ENCODE assay signal across 22 cellular contexts in the genomic region with DNA sequence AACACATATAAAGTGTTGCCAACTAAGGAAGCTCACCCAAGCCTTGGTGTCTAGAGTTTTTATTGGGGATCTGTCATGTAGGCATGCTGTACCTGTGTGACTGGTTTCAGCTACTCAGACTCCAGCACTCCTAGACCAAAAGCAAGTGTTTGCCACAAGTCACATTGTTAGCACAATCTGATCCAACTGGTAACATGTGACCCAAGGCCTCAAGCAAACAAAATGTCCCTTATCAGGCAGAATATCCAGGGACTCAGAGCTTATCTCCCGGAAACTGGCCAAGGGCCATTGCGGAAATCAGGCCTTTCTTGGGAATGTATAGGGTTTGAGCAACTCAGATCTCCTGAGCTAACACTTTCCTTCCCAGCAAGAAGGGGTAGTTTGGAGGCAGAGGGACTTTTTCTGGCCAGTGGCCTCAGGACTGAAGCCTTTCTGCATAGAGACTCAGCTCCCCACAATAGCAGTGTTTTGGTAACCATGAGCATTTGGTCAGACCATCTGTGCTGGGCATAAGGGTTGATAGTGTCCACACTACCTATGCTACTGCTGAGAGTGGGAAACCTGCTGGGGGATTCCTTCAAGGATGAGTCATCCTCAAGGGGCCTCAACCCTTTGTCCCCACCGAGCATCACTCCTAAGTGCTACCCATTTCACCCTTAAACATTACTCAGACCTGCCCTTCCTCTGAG. TPM values are rescaled to one million over a fixed set of nuclear protein-coding genes. Genes with fewer than 3 reads are reported as not detected.
A peak's percentile ranks its signal among the peaks of the same experiment; 100 is the strongest.
DNase-seq lines count a peak whose midpoint lies in the region; ATAC-seq, FAIRE-seq and TF ChIP-seq lines count a peak whose summit lies in the region.
"Had no signal": no experiment of that assay in that cellular context is flagged by ENCODE, and none has a peak within 500 bp of the region (broad histone marks: within the 10 kb centered on the region; RNA-seq: fewer than 3 reads in every experiment).

No MANE protein-coding gene starts in this region.

- no peaks in the 10 kb centered on the region for H3K36me3 ChIP-seq in Peyer's patch
- H3K36me3 ChIP-seq in keratinocyte (ENCODE audit: control insufficient read depth in 2 of 2, extremely low read depth in 1 of 2, insufficient read depth in 2 of 2, low read length in 2 of 2): no peaks in the 10 kb centered on the region
- H3K36me3 ChIP-seq in stomach: no peaks in the 10 kb centered on the region
- H3K36me3 ChIP-seq in neuronal stem cell (replicated peaks in 1 of 2; ENCODE audit: control insufficient read depth in 2 of 2, insufficient read depth in 2 of 2, low read length in 2 of 2): no peaks in the 10 kb centered on the region
- H3K36me3 ChIP-seq: SJSA1 had no signal

- dilution Hi-C loops in keratinocyte (cut with MboI; ENCODE audit: extremely low pct_ligation_motif_present, low sequenced_read_pairs): loop anchor here (25.0 kb wide), 1 partner anchor 176 kb away; a partner anchor contains a TSS

- H3K9me3 ChIP-seq in Peyer's patch (no peaks in the 10 kb centered on the region), keratinocyte (ENCODE audit: control insufficient read depth, low read depth, low read length) (no peaks in the 10 kb centered on the region), stomach (no peaks in the 10 kb centered on the region), neuronal stem cell (replicated peaks in 1 of 2; ENCODE audit: control insufficient read depth in 2 of 2, insufficient read depth in 1 of 2, low read depth in 1 of 2, low read length in 2 of 2) (no peaks in the 10 kb centered on the region)
- H3K9me3 ChIP-seq: SJSA1 had no signal

- no peak overlapping the region for H3K4ac ChIP-seq in neuronal stem cell (ENCODE audit: low read length)

- no peak overlapping the region for H3K4me3 Mint-ChIP-seq in activated naive CD4-positive, alpha-beta T cell treated with anti-CD3 and anti-CD28 coated beads, Interleukin-2, amount 50 U/mL, for 24 hours
- H3K4me3 Mint-ChIP-seq: activated CD4-positive, alpha-beta T cell treated with anti-CD3 and anti-CD28 coated beads for 36 hours; activated naive CD8-positive, alpha-beta T cell; brain; nephron had no signal

- H3K27ac ChIP-seq in Peyer's patch (peak overlapping the region in 2 of 4 donors; percentile 10 to 16), keratinocyte (ENCODE audit: control insufficient read depth, insufficient read depth, low read length) (no peak overlapping the region), stomach (peak overlapping the region in 4 of 5 donors; percentile 41 to 66 (median 62)), neuronal stem cell (replicated peaks; ENCODE audit: low read length) (no peak overlapping the region)
- H3K27ac ChIP-seq: SJSA1 had no signal

- H3K27me3 ChIP-seq in Peyer's patch: no peaks in the 10 kb centered on the region
- H3K27me3 ChIP-seq in keratinocyte (ENCODE audit: control insufficient read depth, extremely low read depth, insufficient read depth, low read length): no peaks in the 10 kb centered on the region
- no peaks in the 10 kb centered on the region for H3K27me3 ChIP-seq in stomach
- H3K27me3 ChIP-seq in neuronal stem cell (ENCODE audit: control insufficient read depth in 3 of 3, insufficient read depth in 3 of 3, low read depth in 1 of 3, low read length in 3 of 3): peaks cover 0 to 3% (median 0%) of the 10 kb centered on the region in 3 experiments
- H3K27me3 ChIP-seq: SJSA1 had no signal

- no peak overlapping the region for H3K23ac ChIP-seq in neuronal stem cell (ENCODE audit: low read depth, low read length, poor library complexity)

- H3K9ac ChIP-seq in keratinocyte (ENCODE audit: control insufficient read depth, extremely low read depth, insufficient read depth, low read length) (no peak overlapping the region), neuronal stem cell (ENCODE audit: low read depth, low read length, poor library complexity) (no peak overlapping the region)

- H3K9me1 ChIP-seq in keratinocyte (ENCODE audit: control insufficient read depth, extremely low read depth, insufficient read depth, low read length): no peaks in the 10 kb centered on the region

- H3K4me3 ChIP-seq in Peyer's patch: no peak overlapping the region
- no peak overlapping the region for H3K4me3 ChIP-seq in keratinocyte (ENCODE audit: control insufficient read depth in 2 of 3, extremely low read depth in 1 of 3, insufficient read depth in 2 of 3, low read depth in 1 of 3, low read length in 3 of 3)
- no peak overlapping the region for H3K4me3 ChIP-seq in stomach
- no peak overlapping the region for H3K4me3 ChIP-seq in neuronal stem cell (ENCODE audit: low read length in 2 of 2)
- H3K4me3 ChIP-seq: SJSA1 had no signal

- no peaks in the 10 kb centered on the region for H3K36me3 Mint-ChIP-seq in activated naive CD4-positive, alpha-beta T cell treated with anti-CD3 and anti-CD28 coated beads, Interleukin-2, amount 50 U/mL, for 24 hours
- no peaks in the 10 kb centered on the region for H3K36me3 Mint-ChIP-seq in activated naive CD4-positive, alpha-beta T cell treated with anti-CD3 and anti-CD28 coated beads, Interleukin-2, amount 50 U/mL, for 72 hours
- H3K36me3 Mint-ChIP-seq: activated naive CD8-positive, alpha-beta T cell; brain had no signal

- H3K79me2 ChIP-seq in keratinocyte (ENCODE audit: control insufficient read depth, insufficient read depth, low read length): no peaks in the 10 kb centered on the region

- H3K4me1 Mint-ChIP-seq in activated naive CD4-positive, alpha-beta T cell treated with anti-CD3 and anti-CD28 coated beads, Interleukin-2, amount 50 U/mL, for 24 hours: no peaks in the 10 kb centered on the region
- H3K4me1 Mint-ChIP-seq: activated CD4-positive, alpha-beta T cell treated with anti-CD3 and anti-CD28 coated beads for 36 hours; brain; nephron had no signal

- no peak overlapping the region for H2BK15ac ChIP-seq in neuronal stem cell (ENCODE audit: low read length)

- ATAC-seq in activated naive CD4-positive, alpha-beta T cell treated with anti-CD3 and anti-CD28 coated beads, Interleukin-2, amount 50 U/mL, for 72 hours: no peak
- ATAC-seq in HG02678 (IDR thresholded peaks at IDR 0.05; ENCODE audit: unreplicated experiment): no peak

- H2BK5ac ChIP-seq in neuronal stem cell (ENCODE audit: low read length): no peak overlapping the region

- no peak overlapping the region for H2BK120ac ChIP-seq in neuronal stem cell (ENCODE audit: low read depth, low read length)

- H3K4me2 ChIP-seq in keratinocyte (ENCODE audit: control insufficient read depth, extremely low read depth, insufficient read depth, low read depth, low read length) (no peak overlapping the region), neuronal stem cell (ENCODE audit: insufficient read depth, low read length, poor library complexity, severe bottlenecking) (no peak overlapping the region)

- peak overlapping the region; percentile 3 for H3K27ac Mint-ChIP-seq in activated naive CD4-positive, alpha-beta T cell treated with anti-CD3 and anti-CD28 coated beads, Interleukin-2, amount 50 U/mL, for 24 hours
- no peak overlapping the region for H3K27ac Mint-ChIP-seq in activated naive CD4-positive, alpha-beta T cell treated with anti-CD3 and anti-CD28 coated beads, Interleukin-2, amount 50 U/mL, for 72 hours
- H3K27ac Mint-ChIP-seq: activated CD4-positive, alpha-beta T cell treated with anti-CD3 and anti-CD28 coated beads for 36 hours; activated naive CD8-positive, alpha-beta T cell; brain; nephron had no signal

- H4K20me1 ChIP-seq in keratinocyte (ENCODE audit: control insufficient read depth, extremely low read depth, insufficient read depth, low read length): no peaks in the 10 kb centered on the region

- no peak overlapping the region for H3K14ac ChIP-seq in neuronal stem cell (ENCODE audit: low read length)

- H3K9me3 Mint-ChIP-seq in activated naive CD4-positive, alpha-beta T cell treated with anti-CD3 and anti-CD28 coated beads, Interleukin-2, amount 50 U/mL, for 24 hours: no peaks in the 10 kb centered on the region
- no peaks in the 10 kb centered on the region for H3K9me3 Mint-ChIP-seq in activated naive CD4-positive, alpha-beta T cell treated with anti-CD3 and anti-CD28 coated beads, Interleukin-2, amount 50 U/mL, for 72 hours
- H3K9me3 Mint-ChIP-seq: nephron had no signal

- no peak overlapping the region for H3K18ac ChIP-seq in neuronal stem cell (ENCODE audit: low read length)

- TF ChIP-seq EP300 in stomach (IDR thresholded peaks at IDR 0.05): no peak

- no peak for DNase-seq in activated naive CD4-positive, alpha-beta T cell treated with anti-CD3 and anti-CD28 coated beads, Interleukin-2, amount 50 U/mL, for 72 hours (ENCODE audit: low spot score in 2 of 2)
- DNase-seq in Peyer's patch: peak in 2 of 3 donors; percentile 60 to 65
- no peak for DNase-seq in keratinocyte (ENCODE audit: low read depth, low spot score)
- peak; percentile 91 for DNase-seq in stomach
- DNase-seq in mesenteric fat pad (ENCODE audit: low spot score): no peak
- DNase-seq in neuronal stem cell (ENCODE audit: low spot score): no peak
- DNase-seq: activated CD4-positive, alpha-beta T cell treated with anti-CD3 and anti-CD28 coated beads for 36 hours; activated CD8-positive, alpha-beta memory T cell treated with anti-CD3 and anti-CD28 coated beads, Interleukin-2, amount 50 U/mL, for 48 hours; Kasumi-1; left ventricle myocardium superior; NCI-H1436; NCI-H446 had no signal

- H2AFZ ChIP-seq in keratinocyte (ENCODE audit: control insufficient read depth, low read length): no peak overlapping the region
- H2AFZ ChIP-seq in neuronal stem cell (ENCODE audit: low read length): no peak overlapping the region

- peak; percentile 66 for FAIRE-seq in keratinocyte (lab: Jason Lieb, UNC)
- FAIRE-seq: GM12891 had no signal

- TF ChIP-seq POLR2A in Peyer's patch (IDR thresholded peaks at IDR 0.05) (no peak), stomach (IDR thresholded peaks at IDR 0.05) (no peak)

- H3K27me3 Mint-ChIP-seq in activated naive CD4-positive, alpha-beta T cell treated with anti-CD3 and anti-CD28 coated beads, Interleukin-2, amount 50 U/mL, for 24 hours: peaks cover 10% of the 10 kb centered on the region

- H2AK5ac ChIP-seq in neuronal stem cell (ENCODE audit: low read depth, low read length): no peak overlapping the region

- WGBS in stomach, 5 donors: 31 to 50% (median 40%) methylated on average over 3 of the region's 3 CpGs
- WGBS in neuronal stem cell (ENCODE audit: extremely low coverage in 2 of 2, insufficient read length in 2 of 2, insufficient replicate concordance in 1 of 2), 2 donors: no CpG with 5 or more reads among the region's 3 CpGs

- H3K4me1 ChIP-seq in Peyer's patch (peaks cover 0 to 5% (median 0%) of the 10 kb centered on the region in 4 donors), keratinocyte (ENCODE audit: control insufficient read depth, extremely low read depth, insufficient read depth, low read length) (peaks cover 26% of the 10 kb centered on the region), stomach (peaks cover 18 to 54% (median 34%) of the 10 kb centered on the region in 4 donors), neuronal stem cell (ENCODE audit: control insufficient read depth in 2 of 2, insufficient read depth in 1 of 2, low read depth in 1 of 2, low read length in 2 of 2) (no peaks in the 10 kb centered on the region)

- no peak overlapping the region for H2BK12ac ChIP-seq in neuronal stem cell (ENCODE audit: low read length)

- TF ChIP-seq CTCF in Peyer's patch (IDR thresholded peaks at IDR 0.05) (no peak), keratinocyte (optimal IDR thresholded peaks at IDR 0.05 in 1 of 3, IDR thresholded peaks at IDR 0.05 in 1 of 3, conservative IDR thresholded peaks at IDR 0.05 in 1 of 3; ENCODE audit: extremely low read depth in 1 of 3, insufficient read depth in 2 of 3, low read length in 3 of 3) (no peak), stomach (IDR thresholded peaks at IDR 0.05) (no peak)

- no peaks in the 10 kb centered on the region for H3K79me1 ChIP-seq in neuronal stem cell (ENCODE audit: low read depth, low read length)

- H4K8ac ChIP-seq in neuronal stem cell (ENCODE audit: low read depth, low read length): no peak overlapping the region

- intact Hi-C loops in stomach (cut with DNase I; ENCODE audit: low total_unique reads): no loop called here

- H4K91ac ChIP-seq in neuronal stem cell (ENCODE audit: low read depth, low read length, poor library complexity): no peak overlapping the region

RNA-seq across cellular contexts. Expression of a gene that starts 29.6 kb away (rescaled TPM):
- total RNA-seq in activated naive CD4-positive, alpha-beta T cell treated with anti-CD3 and anti-CD28 coated beads, Interleukin-2, amount 50 U/mL, for 72 hours: not detected
- total RNA-seq in Peyer's patch (not detected), stomach (not detected), mesenteric fat pad (not detected)
- polyA plus RNA-seq in keratinocyte (0.19 to 0.27 TPM (median 0.21 TPM) in 3 replicates), stomach (1 to 10 TPM in 1 of 3 donors, under 1 TPM in 1, not detected in 1; 0.31 to 1.5 TPM)
- 0.25 TPM for polyA plus RNA-seq in keratinocyte (2011; ENCODE audit: low read depth)
- polyA plus RNA-seq in keratinocyte (2011; cell fraction: cytosol; rRNA removed): 0.13 TPM in 2 replicates
- 0.59 and 0.63 TPM in 2 replicates for polyA plus RNA-seq in keratinocyte (2011; cell fraction: nucleus; rRNA removed)
- 0.39 and 0.79 TPM in 2 replicates for polyA plus RNA-seq in keratinocyte (2012; ENCODE audit: low replicate concordance)
- 0.16 TPM in 1 of 3 replicates, not detected in the others for polyA minus RNA-seq in keratinocyte
- polyA minus RNA-seq in keratinocyte (2011; cell fraction: cytosol; rRNA and poly(A)+ RNA removed): not detected
- 0.11 and 0.16 TPM in 2 replicates for polyA minus RNA-seq in keratinocyte (2011; cell fraction: nucleus; rRNA and poly(A)+ RNA removed)
- polyA plus RNA-seq in neuronal stem cell (2013, experiment 1 of 2): 1.5 TPM
- 1.6 TPM for polyA plus RNA-seq in neuronal stem cell (2013, experiment 2 of 2)
- total RNA-seq: activated CD4-positive, alpha-beta T cell treated with anti-CD3 and anti-CD28 coated beads for 36 hours; H4; left ventricle myocardium superior; subcutaneous adipose tissue had no signal

RNA-seq across cellular contexts. Expression of a gene that starts 42.8 kb away (rescaled TPM):
- not detected for total RNA-seq in activated naive CD4-positive, alpha-beta T cell treated with anti-CD3 and anti-CD28 coated beads, Interleukin-2, amount 50 U/mL, for 72 hours
- total RNA-seq in Peyer's patch: 1 to 10 TPM in 1 of 4 donors, under 1 TPM in 3; 0.53 to 1.5 (median 0.68) TPM
- 0.02 to 0.06 TPM (median 0.04 TPM) in 3 replicates for polyA plus RNA-seq in keratinocyte
- polyA plus RNA-seq in keratinocyte (2011; ENCODE audit: low read depth): not detected
- 0.03 and 0.04 TPM in 2 replicates for polyA plus RNA-seq in keratinocyte (2011; cell fraction: cytosol; rRNA removed)
- polyA plus RNA-seq in keratinocyte (2011; cell fraction: nucleus; rRNA removed): 0.09 TPM in 1 of 2 replicates, not detected in the other
- polyA plus RNA-seq in keratinocyte (2012; ENCODE audit: low replicate concordance): not detected in 2 replicates
- 0.10 TPM in 1 of 3 replicates, not detected in the others for polyA minus RNA-seq in keratinocyte
- polyA minus RNA-seq in keratinocyte (2011; cell fraction: cytosol; rRNA and poly(A)+ RNA removed): not detected
- not detected in 2 replicates for polyA minus RNA-seq in keratinocyte (2011; cell fraction: nucleus; rRNA and poly(A)+ RNA removed)
- 10 to 100 TPM in 3 of 5 donors, 1 to 10 TPM in 2; 7.0 to 41.4 (median 21.9) TPM for total RNA-seq in stomach
- polyA plus RNA-seq in stomach: 1 to 10 TPM in 2 of 3 donors, under 1 TPM in 1; 0.81 to 7.3 (median 2.0) TPM
- total RNA-seq in mesenteric fat pad: 1.5 TPM
- 0.07 TPM for polyA plus RNA-seq in neuronal stem cell (2013, experiment 1 of 2)
- 0.04 TPM for polyA plus RNA-seq in neuronal stem cell (2013, experiment 2 of 2)
- total RNA-seq: activated CD4-positive, alpha-beta T cell treated with anti-CD3 and anti-CD28 coated beads for 36 hours; H4; renal cortical epithelial cell; SJSA1 had no signal

Comparison
In these comparisons a context has a peak if more than half of its experiments do, and no peak if none do; other contexts are left out.
1. DNase-seq: peak in Peyer's patch (2 of 3) and stomach (single experiment); none in activated naive CD4-positive, alpha-beta T cell treated with anti-CD3 and anti-CD28 coated beads, Interleukin-2, amount 50 U/mL, for 72 hours (0 of 2), keratinocyte (single experiment), mesenteric fat pad (single experiment) and neuronal stem cell (single experiment).
2. H3K27ac ChIP-seq: peak in stomach (4 of 5); none in keratinocyte (single experiment) and neuronal stem cell (single experiment).